In genomic region chr14:91154851-91155625, GRCh38 we compare ENCODE assay signal across 8 cellular contexts. TPM values are rescaled to one million over a fixed set of nuclear protein-coding genes. Genes with fewer than 3 reads are reported as not detected.
DNase-seq lines count a peak whose midpoint lies in the region; ATAC-seq, FAIRE-seq and TF ChIP-seq lines count a peak whose summit lies in the region.

No MANE protein-coding gene starts in this region.

- no peak for TF ChIP-seq RAD21 in HCT116 (IDR thresholded peaks at IDR 0.05; ENCODE audit: low read depth)

- H3K79me2 ChIP-seq in HCT116 (ENCODE audit: insufficient read depth, low read length): peaks cover 6% of the 10 kb centered on the region; the same call in 1 of the 2 replicates

- no peaks in the 10 kb centered on the region for H3K9me2 ChIP-seq in HCT116 (ENCODE audit: insufficient read depth)

- H3K36me3 ChIP-seq in HCT116 (ENCODE audit: control insufficient read depth in 1 of 2, insufficient read depth in 2 of 2, low read length in 2 of 2) (peaks cover 6 to 12% of the 10 kb centered on the region in 2 experiments; a peak in 3 of 4 replicates), pancreas (peaks cover 0 to 1% (median 0%) of the 10 kb centered on the region in 3 donors)

- no peak for FAIRE-seq in pancreas (lab: Jason Lieb, UNC)

- H3K27me3 ChIP-seq in HCT116 (ENCODE audit: insufficient read depth, low read length): no peaks in the 10 kb centered on the region
- no peaks in the 10 kb centered on the region for H3K27me3 ChIP-seq in pancreas

- no TSS peak for BruUV-seq in HCT116 (replicated peaks; lab: Mats Ljungman, UMichigan)

- ATAC-seq in HCT116 (peak; percentile 89), pancreas (peak; percentile 40 to 84 (median 70)), GM21786 (IDR thresholded peaks at IDR 0.05; ENCODE audit: unreplicated experiment) (no peak), HG03139 (IDR thresholded peaks at IDR 0.05; ENCODE audit: unreplicated experiment) (no peak)

- H3K4me3 ChIP-seq in AG10803 (ENCODE audit: low read length): no peak overlapping the region
- H3K4me3 ChIP-seq in HCT116 (replicated peaks in 1 of 2; ENCODE audit: low read depth in 1 of 2, low read length in 2 of 2): no peak overlapping the region
- H3K4me3 ChIP-seq in pancreas: no peak overlapping the region

- DNase-seq in AG10803 (ENCODE audit: low read depth) (peak; percentile 58), HCT116 (ENCODE audit: low read depth, low spot score) (peak; percentile 29), NCI-H748 (lab: John Stamatoyannopoulos, UW; ENCODE audit: unreplicated experiment) (peak; percentile 96), erythroblast (lab: John Stamatoyannopoulos, UW) (peak; percentile 6 to 9), pancreas (peak in 5 of 6 donors; percentile 40 to 71 (median 59))
- DNase-seq in effector CD4-positive, alpha-beta T cell: no peak

- intact Hi-C loops in HCT116 (cut with micrococcal nuclease) (no loop called here), pancreas (cut with DNase I) (no loop called here)

- H3K4me1 ChIP-seq in HCT116 (ENCODE audit: control insufficient read depth in 1 of 2, insufficient read depth in 2 of 2, low read length in 2 of 2) (peaks cover 14 to 16% of the 10 kb centered on the region in 2 experiments), pancreas (peaks cover 10 to 14% (median 12%) of the 10 kb centered on the region in 3 donors)

- H4K20me1 ChIP-seq in HCT116 (ENCODE audit: insufficient read depth): no peaks in the 10 kb centered on the region

- H3K9ac ChIP-seq in HCT116 (ENCODE audit: low read length): peak overlapping the region; percentile 29; the same call in 1 of the 2 replicates

- TF ChIP-seq POLR2A in HCT116 (IDR thresholded peaks at IDR 0.05; ENCODE audit: borderline replicate concordance, extremely low read depth, insufficient read depth, insufficient read length): no peak
- no peak for TF ChIP-seq POLR2A in erythroblast (IDR thresholded peaks at IDR 0.05; ENCODE audit: low read length)

- POLR2A ChIA-PET in HCT116 (lab: Charles Lee): no interaction called here

- 28 to 34% methylated on average over 16 of the region's 16 CpGs for WGBS in pancreas, 2 donors

- H3K27ac ChIP-seq in HCT116 (ENCODE audit: low read depth, low read length) (peak overlapping the region; percentile 51), pancreas (no peak overlapping the region)

- CTCF ChIA-PET in HCT116 (lab: Charles Lee): interaction anchor here (0.6 to 1.1 kb wide), 2 partner anchors 18 to 252 kb away, joined by 3 to 5 read pairs; no protein-coding TSS in a partner anchor

- no peak overlapping the region for H2AFZ ChIP-seq in HCT116 (ENCODE audit: low read depth, low read length, poor library complexity, severe bottlenecking)

- H3K9me3 ChIP-seq in HCT116 (ENCODE audit: control insufficient read depth in 1 of 2, insufficient read depth in 1 of 2, low read depth in 1 of 2, low read length in 2 of 2) (no peaks in the 10 kb centered on the region), pancreas (no peaks in the 10 kb centered on the region)

- H3K4me2 ChIP-seq in HCT116 (ENCODE audit: low read length): peak overlapping the region; percentile 50

- TF ChIP-seq CTCF in AG10803 (conservative IDR thresholded peaks at IDR 0.05; ENCODE audit: low read length): no peak
- TF ChIP-seq CTCF in HCT116 (IDR thresholded peaks at IDR 0.05 in 2 of 3, conservative IDR thresholded peaks at IDR 0.05 in 1 of 3; ENCODE audit: borderline replicate concordance in 1 of 3, insufficient read depth in 1 of 3, low read depth in 2 of 3, low read length in 2 of 3): no peak
- no peak for TF ChIP-seq CTCF in pancreas (IDR thresholded peaks at IDR 0.05)

- RAD21 ChIA-PET in HCT116 (lab: Charles Lee; ENCODE audit: low non-redundant PET in 1 of 2, low total read pairs in 2 of 2, uncharacterized antibody in 2 of 2, unreplicated experiment in 2 of 2): no interaction called here

TF ChIP-seq in HCT116, 20 proteins besides CTCF, POLR2A, EP300 and RAD21:
- TF ChIP-seq, protein P1, sequence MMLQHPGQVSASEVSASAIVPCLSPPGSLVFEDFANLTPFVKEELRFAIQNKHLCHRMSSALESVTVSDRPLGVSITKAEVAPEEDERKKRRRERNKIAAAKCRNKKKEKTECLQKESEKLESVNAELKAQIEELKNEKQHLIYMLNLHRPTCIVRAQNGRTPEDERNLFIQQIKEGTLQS (IDR thresholded peaks at IDR 0.05): no peak
- TF ChIP-seq ELF1 (IDR thresholded peaks at IDR 0.05; ENCODE audit: borderline replicate concordance, low read depth) (no peak), REST (IDR thresholded peaks at IDR 0.05; ENCODE audit: low read depth) (no peak), POLR2AphosphoS5 (IDR thresholded peaks at IDR 0.05; ENCODE audit: low read depth, low read length) (no peak), CBX3 (IDR thresholded peaks at IDR 0.05; ENCODE audit: low read depth) (no peak), ZNF274 (IDR thresholded peaks at IDR 0.05; ENCODE audit: low read depth, low read length) (no peak), TCF7L2 (IDR thresholded peaks at IDR 0.05; ENCODE audit: borderline replicate concordance, extremely low read depth, insufficient read depth, insufficient read length) (no peak), EGR1 (IDR thresholded peaks at IDR 0.05; ENCODE audit: low read depth) (no peak), MAX (IDR thresholded peaks at IDR 0.05) (no peak), CEBPB (IDR thresholded peaks at IDR 0.05; ENCODE audit: low read depth) (no peak), JUND (IDR thresholded peaks at IDR 0.05) (no peak), SP1 (IDR thresholded peaks at IDR 0.05; ENCODE audit: low read depth) (no peak), SRF (IDR thresholded peaks at IDR 0.05; ENCODE audit: low read depth) (no peak)

RNA-seq across cellular contexts. Expression of gene DGLUCY, which starts 41.2 kb away (rescaled TPM):
- 67.0 TPM for total RNA-seq in HCT116 (2021; ENCODE audit: unreplicated experiment)
- polyA plus RNA-seq in HCT116 (2012): 42.9 and 44.8 TPM in 2 replicates
- total RNA-seq in pancreas: 10 to 100 TPM; 11.9 to 43.4 (median 21.4) TPM
- polyA plus RNA-seq in pancreas: 10 to 100 TPM; 24.9 to 31.9 TPM

Comparison
In these comparisons a context has a peak if more than half of its experiments do, and no peak if none do; other contexts are left out.
1. ATAC-seq: peak in HCT116 (single experiment) and pancreas (4 of 4); none in GM21786 (single experiment) and HG03139 (single experiment).